In genomic region chr2:101188683-101189405, GRCh38 we compare ENCODE assay signal across 10 cellular contexts. TPM values are rescaled to one million over a fixed set of nuclear protein-coding genes. Genes with fewer than 3 reads are reported as not detected.
DNase-seq lines count a peak whose midpoint lies in the region; ATAC-seq, FAIRE-seq and TF ChIP-seq lines count a peak whose summit lies in the region.
"Had no signal": no experiment of that assay in that cellular context is flagged by ENCODE, and none has a peak within 500 bp of the region (broad histone marks: within the 10 kb centered on the region; RNA-seq: fewer than 3 reads in every experiment).

No MANE protein-coding gene starts in this region.

- TF ChIP-seq CTCF in PC-3 (conservative IDR thresholded peaks at IDR 0.05; ENCODE audit: low read depth, low read length) (peak; percentile 84), fibroblast of lung (conservative IDR thresholded peaks at IDR 0.05 in 1 of 2, IDR thresholded peaks at IDR 0.05 in 1 of 2; ENCODE audit: low read depth in 1 of 2, low read length in 2 of 2) (peak; percentile 67 to 74), ascending aorta (IDR thresholded peaks at IDR 0.05) (peak in 1 of 3 experiments; percentile 36)

- no peak overlapping the region for H3K9ac ChIP-seq in PC-3 (ENCODE audit: low read length)
- H3K9ac ChIP-seq in fibroblast of lung (ENCODE audit: insufficient read depth, low read length): no peak overlapping the region

- H3F3A ChIP-seq in PC-3 (ENCODE audit: low read length, unreplicated experiment): no peaks in the 10 kb centered on the region

- H3K27me3 ChIP-seq in PC-3 (ENCODE audit: low read length): no peaks in the 10 kb centered on the region
- peaks cover 6% of the 10 kb centered on the region for H3K27me3 ChIP-seq in fibroblast of lung (ENCODE audit: control insufficient read depth, insufficient read depth, low read length)
- no peaks in the 10 kb centered on the region for H3K27me3 ChIP-seq in small intestine (ENCODE audit: control insufficient read depth in 2 of 2, insufficient read depth in 2 of 2, low read length in 2 of 2)
- no peaks in the 10 kb centered on the region for H3K27me3 ChIP-seq in ascending aorta

- CTCF ChIA-PET in PC-3 (lab: Charles Lee): interaction anchor here (1.1 to 1.3 kb wide), 4 partner anchors 17 to 64 kb away, joined by 5 to 10 read pairs (median 6); no protein-coding TSS in a partner anchor

- H2AFZ ChIP-seq in PC-3 (ENCODE audit: low read length): peak overlapping the region; percentile 49; the same call in 1 of the 2 replicates
- no peak overlapping the region for H2AFZ ChIP-seq in fibroblast of lung (ENCODE audit: low read length)

- H3K4me1 ChIP-seq in PC-3 (ENCODE audit: insufficient read depth, low read length) (0 out of 2 replicates have a peak, but pooled peaks cover 6% of the 10 kb centered on the region), fibroblast of lung (ENCODE audit: control insufficient read depth, extremely low read depth, insufficient read depth, low read length) (no peaks in the 10 kb centered on the region), small intestine (ENCODE audit: control insufficient read depth in 2 of 2, insufficient read depth in 1 of 2, low read depth in 1 of 2, low read length in 1 of 2) (no peaks in the 10 kb centered on the region), ascending aorta (no peaks in the 10 kb centered on the region)

- intact Hi-C loops in PC-3 (cut with micrococcal nuclease): no loop called here
- intact Hi-C loops in ascending aorta (cut with DNase I): no loop called here

- DNase-seq in NCI-H524 (lab: John Stamatoyannopoulos, UW) (peak; percentile 6 to 16), NCI-H524 treated with DMSO at 0.1 percent for 48 hours (lab: John Stamatoyannopoulos, UW) (no peak), PC-3 (peak; percentile 71), fibroblast of lung (ENCODE audit: low read depth in 2 of 2) (peak; percentile 26 to 55), small intestine (peak; percentile 30), ascending aorta (ENCODE audit: low spot score in 2 of 2) (no peak)
- no peak for DNase-seq in activated naive CD4-positive, alpha-beta T cell (lab: John Stamatoyannopoulos, UW)
- DNase-seq: CD4-positive, alpha-beta memory T cell; T-cell had no signal

- FAIRE-seq in small intestine (lab: Jason Lieb, UNC): no peak

- ATAC-seq in PC-3: peak; percentile 86
- no peak for ATAC-seq in HG03025 (IDR thresholded peaks at IDR 0.05; ENCODE audit: low FRiP score, unreplicated experiment)
- ATAC-seq: T-cell had no signal

- H3K9me3 ChIP-seq in PC-3 (ENCODE audit: low read length) (no peaks in the 10 kb centered on the region), fibroblast of lung (ENCODE audit: control insufficient read depth, insufficient read depth, low read depth, low read length) (no peaks in the 10 kb centered on the region), small intestine (ENCODE audit: control insufficient read depth, low read depth) (no peaks in the 10 kb centered on the region), ascending aorta (no peaks in the 10 kb centered on the region)

- H3K4me3 ChIP-seq in PC-3 (ENCODE audit: low read length): no peak overlapping the region
- H3K4me3 ChIP-seq in fibroblast of lung (replicated peaks in 1 of 4; ENCODE audit: control extremely low read depth in 1 of 4, insufficient read depth in 1 of 4, low read depth in 3 of 4, low read length in 4 of 4): no peak overlapping the region
- H3K4me3 ChIP-seq in small intestine (ENCODE audit: low read depth in 1 of 2, low read length in 2 of 2): no peak overlapping the region
- H3K4me3 ChIP-seq in ascending aorta: no peak overlapping the region

- H3K27ac ChIP-seq in PC-3 (ENCODE audit: low read length) (no peak overlapping the region), fibroblast of lung (ENCODE audit: insufficient read depth, low read length) (no peak overlapping the region), small intestine (ENCODE audit: low read depth in 1 of 2, low read length in 1 of 2) (no peak overlapping the region), ascending aorta (no peak overlapping the region)

- H3K9me2 ChIP-seq in PC-3 (replicated peaks; ENCODE audit: low read length): no peaks in the 10 kb centered on the region

- H3K79me2 ChIP-seq in PC-3 (ENCODE audit: low read length): no peaks in the 10 kb centered on the region
- no peaks in the 10 kb centered on the region for H3K79me2 ChIP-seq in fibroblast of lung (ENCODE audit: control insufficient read depth, insufficient read depth, low read length)

- 76 to 80% (median 77%) methylated on average over 5 of the region's 5 CpGs for WGBS in small intestine, 3 donors

- H3K4me2 ChIP-seq in PC-3 (ENCODE audit: low read length) (no peak overlapping the region), fibroblast of lung (ENCODE audit: extremely low read depth, insufficient read depth, low read length) (no peak overlapping the region)

- H3K36me3 ChIP-seq in PC-3 (ENCODE audit: low read depth, low read length) (no peaks in the 10 kb centered on the region), fibroblast of lung (ENCODE audit: control insufficient read depth, insufficient read depth, low read length) (no peaks in the 10 kb centered on the region), small intestine (ENCODE audit: control insufficient read depth in 2 of 2, insufficient read depth in 2 of 2, low read length in 2 of 2) (no peaks in the 10 kb centered on the region), ascending aorta (no peaks in the 10 kb centered on the region)

- POLR2A ChIA-PET in PC-3 (lab: Charles Lee; ENCODE audit: unreplicated experiment): no interaction called here

- H4K20me1 ChIP-seq in PC-3 (ENCODE audit: low read length) (no peaks in the 10 kb centered on the region), fibroblast of lung (ENCODE audit: control insufficient read depth, extremely low read depth, insufficient read depth, low read length) (no peaks in the 10 kb centered on the region)

- no TSS peak for BruUV-seq in PC-3 (replicated peaks; lab: Mats Ljungman, UMichigan)

RNA-seq across cellular contexts. Expression of gene TBC1D8, which starts 37.7 kb away (rescaled TPM):
- 39.7 and 41.7 TPM in 2 replicates for total RNA-seq in PC-3 (2014; rRNA removed)
- total RNA-seq in fibroblast of lung: 3.3 and 3.8 TPM in 2 replicates
- polyA plus RNA-seq in fibroblast of lung: 5.4 and 5.5 TPM in 2 replicates
- 4.0 and 4.1 TPM in 2 replicates for polyA plus RNA-seq in fibroblast of lung (2012)
- 5.1 and 14.5 TPM in 2 replicates for polyA minus RNA-seq in fibroblast of lung (ENCODE audit: low replicate concordance)
- polyA plus RNA-seq in small intestine: 100 to 1,000 TPM in 1 of 3 donors, 10 to 100 TPM in 2; 12.6 to 113 (median 43.0) TPM
- 17.8 TPM for total RNA-seq in ascending aorta

Comparison
In these comparisons a context has a peak if more than half of its experiments do, and no peak if none do; other contexts are left out.
1. DNase-seq: peak in NCI-H524 (2 of 2), PC-3 (single experiment), fibroblast of lung (2 of 2) and small intestine (single experiment); none in NCI-H524 treated with DMSO at 0.1 percent for 48 hours (single experiment), activated naive CD4-positive, alpha-beta T cell (0 of 4) and ascending aorta (0 of 2).